ENCODE assay signal across 1 cellular context in genomic region chr19:47427241-47428176, GRCh38.
TF ChIP-seq lines count a peak whose summit lies in the region.

No MANE protein-coding gene starts in this region.

TF ChIP-seq in HEK293, 187 proteins besides CTCF, POLR2A, EP300 and RAD21 (continued from another document and continues in another):
- TF ChIP-seq KLF17 (tag by site-specific recombination; IDR thresholded peaks at IDR 0.05): peak; percentile 25; the same call in 1 of the 2 replicates
- TF ChIP-seq ZEB2 (tag by site-specific recombination; IDR thresholded peaks at IDR 0.05): peak; percentile 68; the same call in 1 of the 2 replicates
- TF ChIP-seq ZNF280C (tag by site-specific recombination; IDR thresholded peaks at IDR 0.05): no peak
- TF ChIP-seq ZNF169 (tag by site-specific recombination; IDR thresholded peaks at IDR 0.05): no peak
- 0 out of 2 replicates have a peak, but pooled peaks have one; percentile 13 for TF ChIP-seq GLIS2 (tag by site-specific recombination; IDR thresholded peaks at IDR 0.05)
- peak; percentile 80 for TF ChIP-seq ZNF366 (tag by site-specific recombination; conservative IDR thresholded peaks at IDR 0.05)
- TF ChIP-seq PRDM1 (tag by site-specific recombination; IDR thresholded peaks at IDR 0.05): peak; percentile 100
- TF ChIP-seq ZNF623 (tag by site-specific recombination; IDR thresholded peaks at IDR 0.05): 0 out of 2 replicates have a peak, but pooled peaks have one; percentile 2
- peak; percentile 34; the same call in 1 of the 2 replicates for TF ChIP-seq PRDM4 (tag by site-specific recombination; IDR thresholded peaks at IDR 0.05)
- TF ChIP-seq REPIN1 (tag by site-specific recombination; IDR thresholded peaks at IDR 0.05; ENCODE audit: low read depth): no peak
- no peak for TF ChIP-seq ZNF701 (tag by site-specific recombination; IDR thresholded peaks at IDR 0.05)
- TF ChIP-seq PATZ1 (tag by site-specific recombination; IDR thresholded peaks at IDR 0.05): peak; percentile 80
- peak; percentile 60; the same call in 1 of the 2 replicates for TF ChIP-seq ZBTB7A (tag by site-specific recombination; IDR thresholded peaks at IDR 0.05; ENCODE audit: low read depth)
- peak; percentile 71 for TF ChIP-seq ZNF654 (tag by site-specific recombination; IDR thresholded peaks at IDR 0.05; ENCODE audit: low read depth)
- TF ChIP-seq ZNF76 (tag by site-specific recombination; IDR thresholded peaks at IDR 0.05; ENCODE audit: borderline replicate concordance, low read depth): peak; percentile 57
- TF ChIP-seq KLF16 (tag by site-specific recombination; IDR thresholded peaks at IDR 0.05): 0 out of 2 replicates have a peak, but pooled peaks have one; percentile 22
- no peak for TF ChIP-seq ZNF473 (tag by site-specific recombination; IDR thresholded peaks at IDR 0.05)
- no peak for TF ChIP-seq SCRT2 (tag by site-specific recombination; IDR thresholded peaks at IDR 0.05)
- TF ChIP-seq ATF2 (tag by site-specific recombination; IDR thresholded peaks at IDR 0.05; ENCODE audit: low read depth): no peak
- TF ChIP-seq ZNF112 (tag by site-specific recombination; IDR thresholded peaks at IDR 0.05): no peak
- no peak for TF ChIP-seq GLI2 (tag by site-specific recombination; IDR thresholded peaks at IDR 0.05; ENCODE audit: borderline replicate concordance, low read depth)
- TF ChIP-seq SCRT1 (tag by site-specific recombination; IDR thresholded peaks at IDR 0.05; ENCODE audit: borderline replicate concordance): no peak
- TF ChIP-seq WT1 (tag by site-specific recombination; IDR thresholded peaks at IDR 0.05): peak; percentile 95
- no peak for TF ChIP-seq ZNF148 (tag by site-specific recombination; IDR thresholded peaks at IDR 0.05; ENCODE audit: borderline replicate concordance)
- peak; percentile 57; the same call in 1 of the 2 replicates for TF ChIP-seq KLF1 (tag by site-specific recombination; IDR thresholded peaks at IDR 0.05)
- peak; percentile 13; the same call in 1 of the 2 replicates for TF ChIP-seq ZNF629 (tag by site-specific recombination; IDR thresholded peaks at IDR 0.05)
- TF ChIP-seq ZNF335 (tag by site-specific recombination; conservative IDR thresholded peaks at IDR 0.05): peak; percentile 96
- peak; percentile 22; the same call in 1 of the 2 replicates for TF ChIP-seq ZNF157 (tag by site-specific recombination; IDR thresholded peaks at IDR 0.05)
- no peak for TF ChIP-seq ZBTB11 (tag by site-specific recombination; conservative IDR thresholded peaks at IDR 0.05; ENCODE audit: low read depth)
- no peak for TF ChIP-seq INSM2 (tag by site-specific recombination; IDR thresholded peaks at IDR 0.05)
- no peak for TF ChIP-seq ZNF513 (tag by site-specific recombination; IDR thresholded peaks at IDR 0.05)
- TF ChIP-seq ZNF639 (tag by site-specific recombination; IDR thresholded peaks at IDR 0.05): no peak
- TF ChIP-seq ZNF529 (tag by site-specific recombination; IDR thresholded peaks at IDR 0.05; ENCODE audit: insufficient replicate concordance): no peak
- no peak for TF ChIP-seq ZNF114 (tag by site-specific recombination; IDR thresholded peaks at IDR 0.05)
- no peak for TF ChIP-seq MZF1 (tag by site-specific recombination; IDR thresholded peaks at IDR 0.05; ENCODE audit: borderline replicate concordance)
- TF ChIP-seq ZSCAN30 (tag by site-specific recombination; IDR thresholded peaks at IDR 0.05): no peak
- no peak for TF ChIP-seq BCL11A (tag by site-specific recombination; IDR thresholded peaks at IDR 0.05; ENCODE audit: low read depth)
- TF ChIP-seq ZNF677 (tag by site-specific recombination; IDR thresholded peaks at IDR 0.05): no peak
